In genomic region chr20:57527728-57528127, GRCh38 we compare ENCODE assay signal across 11 cellular contexts. TPM values are rescaled to one million over a fixed set of nuclear protein-coding genes. Genes with fewer than 3 reads are reported as not detected.
"Had no signal": no experiment of that assay in that cellular context is flagged by ENCODE, and none has a peak within 500 bp of the region (broad histone marks: within the 10 kb centered on the region; RNA-seq: fewer than 3 reads in every experiment).

No MANE protein-coding gene starts in this region.

- H3K4me3 ChIP-seq: GM23248, HAP-1, K562 had no signal

- H3K9me3 Mint-ChIP-seq: HFFc6 had no signal

- H2AFZ ChIP-seq: GM23248 had no signal

- DNase-seq: GM23248, GOT3, H7, HFFc6, IMR-90 had no signal

- H3K9me3 ChIP-seq: HAP-1 had no signal

- H3K9ac ChIP-seq: GM23248 had no signal

- H3K4me3 Mint-ChIP-seq: HFFc6 had no signal

- ATAC-seq: HCT116, K562 had no signal

- H3K27ac Mint-ChIP-seq: HFFc6 had no signal

- FAIRE-seq: K562 had no signal

- H3K36me3 ChIP-seq: HAP-1 had no signal

- H3K27ac ChIP-seq: GM23248, HL-60 had no signal

RNA-seq across cellular contexts. Expression of gene CTCFL, which starts 2.8 kb away (rescaled TPM):
- total RNA-seq: GM23248, H4, HFFc6, HT1080, IMR-90 had no signal
- polyA plus RNA-seq: GM23248, IMR-90 had no signal

RNA-seq across cellular contexts. Expression of gene PCK1, which starts 33.2 kb away (rescaled TPM):
- total RNA-seq: GM23248, H7, HFFc6, HT1080, IMR-90 had no signal
- polyA plus RNA-seq: GM23248, IMR-90 had no signal
